In the genomic region with DNA sequence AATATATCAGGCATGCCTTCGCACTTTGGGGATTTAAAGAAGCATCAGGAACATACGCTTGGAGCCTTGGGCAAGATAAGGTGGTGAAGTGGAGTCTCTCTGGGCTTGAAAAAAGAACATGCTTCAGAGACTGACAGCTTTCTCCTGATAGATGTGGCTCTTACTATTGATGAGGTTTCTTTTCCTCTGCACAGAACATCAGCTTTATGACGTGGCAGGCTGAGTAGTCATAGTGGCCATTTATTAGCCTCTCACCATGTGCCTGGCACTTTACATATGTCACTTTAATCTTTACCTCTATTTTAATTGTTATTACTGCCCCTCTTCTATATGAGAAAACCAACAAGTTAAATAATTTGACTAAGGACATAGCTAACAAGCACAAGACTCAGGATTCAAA, we compare ENCODE assay signal across 17 cellular contexts.
"Had no signal": no experiment of that assay in that cellular context is flagged by ENCODE, and none has a peak within 500 bp of the region (broad histone marks: within the 10 kb centered on the region; RNA-seq: fewer than 3 reads in every experiment).

No MANE protein-coding gene starts in this region.

- H3K4me3 Mint-ChIP-seq: activated B cell treated with CpG ODN at 0.5 μM for 24 hours; activated CD4-positive, alpha-beta T cell treated with anti-CD3 and anti-CD28 coated beads, Interleukin-2, amount 10 ng/mL, durations not matched to agents 7 days and 5 days; activated naive CD4-positive, alpha-beta T cell treated with anti-CD3 and anti-CD28 coated beads for 36 hours had no signal

- H3K36me3 ChIP-seq: lower lobe of right lung, prostate gland, tibial nerve, uterus had no signal

- DNase-seq: activated B cell treated with CpG ODN at 0.5 μM for 24 hours; activated CD4-positive, alpha-beta T cell treated with anti-CD3 and anti-CD28 coated beads, Interleukin-2, amount 10 ng/mL, durations not matched to agents 7 days and 5 days; activated naive CD4-positive, alpha-beta T cell treated with anti-CD3 and anti-CD28 coated beads for 36 hours; activated T-cell treated with anti-CD3 and anti-CD28 coated beads for 4 hours; dermis blood vessel endothelial cell; left colon; lower lobe of right lung; midbrain; right cardiac atrium; stimulated activated CD4-positive, alpha-beta T cell treated with anti-CD3 and anti-CD28 coated beads, Interleukin-15, amount 100 ng/mL, for 24 hours; stimulated activated CD4-positive, alpha-beta T cell treated with anti-CD3 and anti-CD28 coated beads, Interleukin-4, amount 100 ng/mL, for 1 hour; stimulated activated naive CD4-positive, alpha-beta T cell; uterus had no signal

- H3K27ac ChIP-seq: lower lobe of right lung, prostate gland, skin epidermis, tibial nerve, uterus had no signal

- H3K9me3 ChIP-seq: lower lobe of right lung, prostate gland, tibial nerve, uterus had no signal

- H3K27ac Mint-ChIP-seq: activated B cell treated with CpG ODN at 0.5 μM for 24 hours; activated CD4-positive, alpha-beta T cell treated with anti-CD3 and anti-CD28 coated beads, Interleukin-2, amount 10 ng/mL, durations not matched to agents 7 days and 5 days; activated naive CD4-positive, alpha-beta T cell treated with anti-CD3 and anti-CD28 coated beads for 36 hours; activated T-helper 2 cell treated with anti-CD3 and anti-CD28 coated beads, Interferon-gamma antibody, Interleukin-2, Interleukin-4, amounts not matched to agents 10 μg/mL and 5 μg/mL and 100 μg/mL, durations not matched to agents 14 hours and 24 hours and 36 hours had no signal

- H3K9me3 Mint-ChIP-seq: activated CD4-positive, alpha-beta T cell treated with anti-CD3 and anti-CD28 coated beads, Interleukin-2, amount 10 ng/mL, durations not matched to agents 7 days and 5 days; activated naive CD4-positive, alpha-beta T cell treated with anti-CD3 and anti-CD28 coated beads for 36 hours; activated T-helper 2 cell treated with anti-CD3 and anti-CD28 coated beads, Interferon-gamma antibody, Interleukin-2, Interleukin-4, amounts not matched to agents 10 μg/mL and 5 μg/mL and 100 μg/mL, durations not matched to agents 14 hours and 24 hours and 36 hours had no signal

- H3K4me1 Mint-ChIP-seq: activated CD4-positive, alpha-beta T cell treated with anti-CD3 and anti-CD28 coated beads, Interleukin-2, amount 10 ng/mL, durations not matched to agents 7 days and 5 days had no signal

- H3K4me3 ChIP-seq: lower lobe of right lung, prostate gland, skin epidermis, tibial nerve, uterus had no signal

- ATAC-seq: left colon, right cardiac atrium had no signal

- H3K4me1 ChIP-seq: lower lobe of right lung, prostate gland, tibial nerve, uterus had no signal

- H3K27me3 Mint-ChIP-seq: activated B cell treated with CpG ODN at 0.5 μM for 24 hours had no signal

- H3K27me3 ChIP-seq: tibial nerve, uterus had no signal
